ENCODE assay signal across 1 cellular context in the genomic region with DNA sequence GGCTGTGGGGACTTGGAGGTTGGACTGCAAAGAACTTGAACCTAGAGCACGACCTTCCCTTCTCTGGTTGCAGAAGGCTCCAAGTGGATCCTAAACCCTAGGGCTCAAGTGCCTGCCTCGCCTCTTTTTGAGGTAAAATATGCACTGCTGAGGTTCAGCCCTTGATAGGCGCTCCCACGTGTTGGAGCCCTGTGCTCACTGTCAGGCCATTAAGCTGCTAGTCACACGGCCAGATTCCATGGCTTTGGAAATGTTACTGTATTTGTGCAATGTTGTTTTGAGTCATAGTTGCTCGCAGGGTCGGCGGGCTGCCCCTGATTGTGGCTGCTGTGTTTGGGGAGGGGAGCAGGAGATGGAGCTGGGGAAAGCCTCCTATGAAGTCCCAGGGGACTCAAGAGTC.
A peak's percentile ranks its signal among the peaks of the same experiment; 100 is the strongest.
TF ChIP-seq lines count a peak whose summit lies in the region.

No MANE protein-coding gene starts in this region.

TF ChIP-seq in HEK293, 187 proteins besides CTCF, POLR2A, EP300 and RAD21 (continued from another document):
- TF ChIP-seq, protein P1, sequence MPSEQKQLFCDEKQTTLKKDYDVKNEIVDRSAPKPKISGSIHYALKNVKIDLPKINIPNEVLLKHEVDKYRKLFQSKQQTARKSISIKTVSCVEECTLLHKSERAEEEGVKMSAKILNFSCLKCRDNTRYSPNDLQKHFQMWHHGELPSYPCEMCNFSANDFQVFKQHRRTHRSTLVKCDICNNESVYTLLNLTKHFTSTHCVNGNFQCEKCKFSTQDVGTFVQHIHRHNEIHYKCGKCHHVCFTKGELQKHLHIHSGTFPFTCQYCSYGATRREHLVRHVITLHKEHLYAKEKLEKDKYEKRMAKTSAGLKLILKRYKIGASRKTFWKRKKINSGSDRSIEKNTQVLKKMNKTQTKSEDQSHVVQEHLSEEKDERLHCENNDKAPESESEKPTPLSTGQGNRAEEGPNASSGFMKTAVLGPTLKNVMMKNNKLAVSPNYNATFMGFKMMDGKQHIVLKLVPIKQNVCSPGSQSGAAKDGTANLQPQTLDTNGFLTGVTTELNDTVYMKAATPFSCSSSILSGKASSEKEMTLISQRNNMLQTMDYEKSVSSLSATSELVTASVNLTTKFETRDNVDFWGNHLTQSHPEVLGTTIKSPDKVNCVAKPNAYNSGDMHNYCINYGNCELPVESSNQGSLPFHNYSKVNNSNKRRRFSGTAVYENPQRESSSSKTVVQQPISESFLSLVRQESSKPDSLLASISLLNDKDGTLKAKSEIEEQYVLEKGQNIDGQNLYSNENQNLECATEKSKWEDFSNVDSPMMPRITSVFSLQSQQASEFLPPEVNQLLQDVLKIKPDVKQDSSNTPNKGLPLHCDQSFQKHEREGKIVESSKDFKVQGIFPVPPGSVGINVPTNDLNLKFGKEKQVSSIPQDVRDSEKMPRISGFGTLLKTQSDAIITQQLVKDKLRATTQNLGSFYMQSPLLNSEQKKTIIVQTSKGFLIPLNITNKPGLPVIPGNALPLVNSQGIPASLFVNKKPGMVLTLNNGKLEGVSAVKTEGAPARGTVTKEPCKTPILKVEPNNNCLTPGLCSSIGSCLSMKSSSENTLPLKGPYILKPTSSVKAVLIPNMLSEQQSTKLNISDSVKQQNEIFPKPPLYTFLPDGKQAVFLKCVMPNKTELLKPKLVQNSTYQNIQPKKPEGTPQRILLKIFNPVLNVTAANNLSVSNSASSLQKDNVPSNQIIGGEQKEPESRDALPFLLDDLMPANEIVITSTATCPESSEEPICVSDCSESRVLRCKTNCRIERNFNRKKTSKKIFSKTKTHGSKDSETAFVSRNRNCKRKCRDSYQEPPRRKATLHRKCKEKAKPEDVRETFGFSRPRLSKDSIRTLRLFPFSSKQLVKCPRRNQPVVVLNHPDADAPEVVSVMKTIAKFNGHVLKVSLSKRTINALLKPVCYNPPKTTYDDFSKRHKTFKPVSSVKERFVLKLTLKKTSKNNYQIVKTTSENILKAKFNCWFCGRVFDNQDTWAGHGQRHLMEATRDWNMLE (tag by site-specific recombination; conservative IDR thresholded peaks at IDR 0.05; ENCODE audit: low read depth): no peak
- peak; percentile 91 for TF ChIP-seq ZBTB17 (tag by site-specific recombination; IDR thresholded peaks at IDR 0.05)
